Comparison of ENCODE assay signal across 22 cellular contexts in genomic region chr6:14965340-14966102, GRCh38.
DNase-seq lines count a peak whose midpoint lies in the region; ATAC-seq and TF ChIP-seq lines count a peak whose summit lies in the region.
"Had no signal": no experiment of that assay in that cellular context is flagged by ENCODE, and none has a peak within 500 bp of the region (broad histone marks: within the 10 kb centered on the region; RNA-seq: fewer than 3 reads in every experiment).

No MANE protein-coding gene starts in this region.

- no peaks in the 10 kb centered on the region for H3K79me1 ChIP-seq in mesendoderm (ENCODE audit: low read length)

- H3K27ac ChIP-seq in A673 (ENCODE audit: low read depth, low read length, poor library complexity, severe bottlenecking) (peak overlapping the region; percentile 29), GM23248 (no peak overlapping the region), SK-N-MC (peak overlapping the region; percentile 4), mesendoderm (ENCODE audit: low read depth, low read length) (peak overlapping the region; percentile 47)
- H3K27ac ChIP-seq: cardiac muscle cell, coronary artery, esophagus squamous epithelium, gastroesophageal sphincter, psoas muscle, transverse colon had no signal

- H3K36me3 ChIP-seq in A673 (ENCODE audit: insufficient read depth, low read length, poor library complexity, severe bottlenecking) (no peaks in the 10 kb centered on the region), GM23248 (ENCODE audit: low read depth) (no peaks in the 10 kb centered on the region), SK-N-MC (ENCODE audit: insufficient read depth, low read length) (no peaks in the 10 kb centered on the region), mesendoderm (ENCODE audit: control insufficient read depth, insufficient read depth, low read length) (no peaks in the 10 kb centered on the region)
- H3K36me3 ChIP-seq: cardiac muscle cell, esophagus squamous epithelium, gastroesophageal sphincter, transverse colon had no signal

- H3K9ac ChIP-seq in GM23248 = no peak overlapping the region
- no peak overlapping the region for H3K9ac ChIP-seq in SK-N-MC (ENCODE audit: insufficient read length)
- H3K9ac ChIP-seq in mesendoderm (ENCODE audit: low read length) = no peak overlapping the region

- H3K4me2 ChIP-seq in GM23248 (ENCODE audit: unreplicated experiment) (no peak overlapping the region), mesendoderm (ENCODE audit: low read length) (no peak overlapping the region)

- H3K27me3 ChIP-seq in A673 (replicated peaks; ENCODE audit: insufficient read depth, low read depth, low read length, poor library complexity) (no peaks in the 10 kb centered on the region), GM23248 (replicated peaks; ENCODE audit: insufficient read depth) (no peaks in the 10 kb centered on the region), mesendoderm (ENCODE audit: insufficient read depth, low read length, poor library complexity) (no peaks in the 10 kb centered on the region)
- H3K27me3 ChIP-seq: cardiac muscle cell, esophagus squamous epithelium, gastroesophageal sphincter, transverse colon had no signal

- no peak overlapping the region for H3K4me3 ChIP-seq in A673 (ENCODE audit: low read depth, low read length, poor library complexity, severe bottlenecking)
- no peak overlapping the region for H3K4me3 ChIP-seq in GM23248
- H3K4me3 ChIP-seq in SK-N-MC = no peak overlapping the region
- no peak overlapping the region for H3K4me3 ChIP-seq in mesendoderm (ENCODE audit: low read length)
- H3K4me3 ChIP-seq: cardiac muscle cell, coronary artery, esophagus squamous epithelium, gastroesophageal sphincter, psoas muscle, transverse colon had no signal

- no peaks in the 10 kb centered on the region for H4K20me1 ChIP-seq in GM23248 (ENCODE audit: insufficient read depth)

- WGBS in GM23248 (ENCODE audit: low coverage in 1 of 2, low lambda C conversion rate in 2 of 2, missing lambda C conversion rate in 2 of 2), 2 experiments = 48 to 51% methylated on average over 10 of the region's 10 CpGs
- no CpG with 5 or more reads among the region's 10 CpGs for WGBS in mesendoderm (ENCODE audit: extremely low coverage, insufficient coverage, low lambda C conversion rate)

- H4K8ac ChIP-seq in mesendoderm (ENCODE audit: low read depth, low read length) = no peak overlapping the region

- TF ChIP-seq CTCF in A673 (conservative IDR thresholded peaks at IDR 0.05; ENCODE audit: low read depth, low read length) = no peak

- no peaks in the 10 kb centered on the region for H3K79me2 ChIP-seq in GM23248 (ENCODE audit: insufficient read depth)
- no peaks in the 10 kb centered on the region for H3K79me2 ChIP-seq in mesendoderm (ENCODE audit: control insufficient read depth, insufficient read depth, low read length)

- no peaks in the 10 kb centered on the region for H3K9me2 ChIP-seq in GM23248 (ENCODE audit: insufficient read depth)

- H2BK5ac ChIP-seq in mesendoderm (ENCODE audit: low read length) = no peak overlapping the region

- no TSS peak for BruUV-seq in A673 (replicated peaks; lab: Mats Ljungman, UMichigan)

- H3K18ac ChIP-seq in mesendoderm (ENCODE audit: low read length) = no peak overlapping the region

- H4K5ac ChIP-seq in mesendoderm (ENCODE audit: low read length) = no peak overlapping the region

- no peak overlapping the region for H2BK15ac ChIP-seq in mesendoderm (replicated peaks; ENCODE audit: low read depth)

- H3K4me1 ChIP-seq in A673 (ENCODE audit: insufficient read depth, low read length, poor library complexity, severe bottlenecking) = peaks cover 16% of the 10 kb centered on the region
- peaks cover 18% of the 10 kb centered on the region for H3K4me1 ChIP-seq in GM23248 (ENCODE audit: insufficient read depth)
- H3K4me1 ChIP-seq in mesendoderm (ENCODE audit: control insufficient read depth, low read depth, low read length) = peaks cover 3% of the 10 kb centered on the region
- H3K4me1 ChIP-seq: gastroesophageal sphincter, psoas muscle had no signal

- no peak overlapping the region for H2AFZ ChIP-seq in GM23248

- CTCF ChIA-PET in A673 (lab: Charles Lee) = no interaction called here

- ATAC-seq in GM21529 (IDR thresholded peaks at IDR 0.05; ENCODE audit: unreplicated experiment) = no peak
- ATAC-seq: activated CD8-positive, alpha-beta memory T cell treated with anti-CD3 and anti-CD28 coated beads, Interleukin-2, amount 10 ng/mL, durations not matched to agents 7 days and 5 days; gastroesophageal sphincter had no signal

- peaks cover 14% of the 10 kb centered on the region for H3F3A ChIP-seq in GM23248 (ENCODE audit: insufficient read depth)

- POLR2A ChIA-PET in A673 (lab: Charles Lee; ENCODE audit: low non-redundant PET) = no interaction called here

- H3K9me3 ChIP-seq in A673 (ENCODE audit: low read depth, low read length, poor library complexity, severe bottlenecking) = no peaks in the 10 kb centered on the region
- H3K9me3 ChIP-seq in GM23248 (ENCODE audit: low read depth) = no peaks in the 10 kb centered on the region
- no peaks in the 10 kb centered on the region for H3K9me3 ChIP-seq in SK-N-MC (ENCODE audit: low read depth, low read length)
- H3K9me3 ChIP-seq: esophagus squamous epithelium, psoas muscle had no signal

- no peak overlapping the region for H3K23ac ChIP-seq in mesendoderm (ENCODE audit: low read length)

- intact Hi-C loops in A673 (cut with micrococcal nuclease; ENCODE audit: unreplicated experiment) = no loop called here

- H3K56ac ChIP-seq in mesendoderm (ENCODE audit: low read length) = no peak overlapping the region

- no peak overlapping the region for H2AK5ac ChIP-seq in mesendoderm (ENCODE audit: low read length)

- no peak overlapping the region for H3K4ac ChIP-seq in mesendoderm (ENCODE audit: low read depth, low read length)

- in situ Hi-C loops in GM23248 (cut with MboI) = no loop called here

- DNase-seq in A673 (ENCODE audit: low spot score) = no peak
- DNase-seq in GM23248 = peak; percentile 64
- DNase-seq in SK-N-MC (ENCODE audit: low read depth, low spot score) = no peak
- DNase-seq in mesendoderm = peak; percentile 28
- DNase-seq in SIG-M5 treated with dmso at 0.1 percent for 504 hours (lab: John Stamatoyannopoulos, UW; ENCODE audit: unreplicated experiment) = no peak
- no peak for DNase-seq in stimulated activated CD4-positive, alpha-beta T cell treated with anti-CD3 and anti-CD28 coated beads, Interleukin-4, amount 100 ng/mL, for 24 hours
- no peak for DNase-seq in activated naive CD4-positive, alpha-beta T cell (lab: John Stamatoyannopoulos, UW)
- DNase-seq: activated CD4-positive, alpha-beta T cell treated with anti-CD3 and anti-CD28 coated beads, Interleukin-2, amount 50 U/mL, for 1 hour; activated CD8-positive, alpha-beta memory T cell treated with anti-CD3 and anti-CD28 coated beads, Interleukin-2, amount 10 ng/mL, durations not matched to agents 7 days and 5 days; activated naive CD4-positive, alpha-beta T cell treated with anti-CD3 and anti-CD28 coated beads, Interleukin-2, amount 50 U/mL, for 16 hours; amygdala; DMS79 treated with DMSO at 0.1 percent for 48 hours; esophagus squamous epithelium; NCI-H226; NCI-H748 treated with DMSO at 0.1 percent for 48 hours; psoas muscle; T-helper 9 cell; transverse colon had no signal

- no peak overlapping the region for H2BK120ac ChIP-seq in mesendoderm (ENCODE audit: low read depth, low read length)

Comparison
In these comparisons a context has a peak if more than half of its experiments do, and no peak if none do; other contexts are left out.
1. DNase-seq: peak in GM23248 (single experiment) and mesendoderm (single experiment); none in A673 (single experiment), SK-N-MC (single experiment), SIG-M5 treated with dmso at 0.1 percent for 504 hours (single experiment), stimulated activated CD4-positive, alpha-beta T cell treated with anti-CD3 and anti-CD28 coated beads, Interleukin-4, amount 100 ng/mL, for 24 hours (single experiment) and activated naive CD4-positive, alpha-beta T cell (0 of 4).